ENCODE assay signal across 25 cellular contexts in the genomic region with DNA sequence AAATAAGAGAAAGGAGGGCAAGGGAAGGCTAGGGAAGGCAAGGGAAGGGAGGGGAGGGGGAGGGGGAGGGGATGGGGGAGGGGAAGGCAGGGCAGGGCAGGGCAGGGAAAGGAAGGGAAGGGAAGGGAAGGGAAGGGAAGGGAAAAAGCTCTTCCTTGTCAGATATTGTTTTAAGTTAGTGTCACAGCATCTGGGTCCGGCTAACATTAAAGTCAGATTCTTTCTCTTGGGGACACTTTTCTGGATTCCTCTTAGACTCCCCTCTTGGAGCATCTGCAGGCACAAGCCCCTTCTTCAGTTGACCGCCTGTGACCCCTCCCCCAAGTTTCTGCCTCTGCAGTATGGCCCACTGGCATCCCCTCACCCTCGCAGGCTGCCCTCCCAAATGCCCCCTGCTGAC. TPM values are rescaled to one million over a fixed set of nuclear protein-coding genes. Genes with fewer than 3 reads are reported as not detected.
A peak's percentile ranks its signal among the peaks of the same experiment; 100 is the strongest.
DNase-seq lines count a peak whose midpoint lies in the region; ATAC-seq, FAIRE-seq and TF ChIP-seq lines count a peak whose summit lies in the region.
"Had no signal": no experiment of that assay in that cellular context is flagged by ENCODE, and none has a peak within 500 bp of the region (broad histone marks: within the 10 kb centered on the region; RNA-seq: fewer than 3 reads in every experiment).

No MANE protein-coding gene starts in this region.

- H4K20me1 ChIP-seq in HepG2 (ENCODE audit: insufficient read depth, low read length), result no peaks in the 10 kb centered on the region
- H4K20me1 ChIP-seq in smooth muscle cell (ENCODE audit: low read depth), result no peaks in the 10 kb centered on the region

- TF ChIP-seq CTCF in HepG2 (CRISPR knock-in tag; IDR thresholded peaks at IDR 0.05), result no peak
- no peak for TF ChIP-seq CTCF in right lobe of liver (IDR thresholded peaks at IDR 0.05)
- no peak for TF ChIP-seq CTCF in smooth muscle cell (IDR thresholded peaks at IDR 0.05; ENCODE audit: borderline replicate concordance, insufficient read depth, poor library complexity, severe bottlenecking)
- no peak for TF ChIP-seq CTCF in activated CD8-positive, alpha-beta T cell treated with anti-CD3 and anti-CD28 coated beads for 36 hours (IDR thresholded peaks at IDR 0.05)
- no peak for TF ChIP-seq CTCF in vagina (IDR thresholded peaks at IDR 0.05)

- TF ChIP-seq RAD21 in HepG2 (CRISPR knock-in tag; IDR thresholded peaks at IDR 0.05), result no peak

- intact Hi-C loops in HepG2 (cut with micrococcal nuclease; ENCODE audit: unreplicated experiment) (no loop called here), right lobe of liver (cut with DNase I) (no loop called here), vagina (cut with DNase I) (no loop called here)
- intact Hi-C loops in activated CD8-positive, alpha-beta T cell treated with anti-CD3 and anti-CD28 coated beads for 36 hours (cut with micrococcal nuclease), result no loop called here

- no peaks in the 10 kb centered on the region for H3K27me3 Mint-ChIP-seq in activated naive CD8-positive, alpha-beta T cell treated with anti-CD3 and anti-CD28 coated beads, Interleukin-2, amount 50 U/mL, for 24 hours
- H3K27me3 Mint-ChIP-seq in activated CD8-positive, alpha-beta T cell treated with anti-CD3 and anti-CD28 coated beads for 36 hours, result no peaks in the 10 kb centered on the region
- H3K27me3 Mint-ChIP-seq: CD4-positive, CD25-positive, alpha-beta regulatory T cell had no signal

- H3F3A ChIP-seq in smooth muscle cell (ENCODE audit: low read depth), result no peaks in the 10 kb centered on the region

- H3K4me1 Mint-ChIP-seq in activated naive CD8-positive, alpha-beta T cell treated with anti-CD3 and anti-CD28 coated beads, Interleukin-2, amount 50 U/mL, for 24 hours, result peaks cover 8% of the 10 kb centered on the region
- H3K4me1 Mint-ChIP-seq in activated CD8-positive, alpha-beta T cell treated with anti-CD3 and anti-CD28 coated beads for 36 hours (ENCODE audit: low read depth), result peaks cover 6% of the 10 kb centered on the region

- ATAC-seq in HepG2 (no peak), right lobe of liver (no peak), GM18519 (IDR thresholded peaks at IDR 0.05; ENCODE audit: low FRiP score, unreplicated experiment) (no peak)
- no peak for ATAC-seq in activated naive CD8-positive, alpha-beta T cell treated with anti-CD3 and anti-CD28 coated beads, Interleukin-2, amount 50 U/mL, for 24 hours
- no peak for ATAC-seq in activated CD8-positive, alpha-beta T cell treated with anti-CD3 and anti-CD28 coated beads for 36 hours
- ATAC-seq: HCT116 had no signal

- H3K4me3 Mint-ChIP-seq in activated naive CD8-positive, alpha-beta T cell treated with anti-CD3 and anti-CD28 coated beads, Interleukin-2, amount 50 U/mL, for 24 hours, result no peak overlapping the region
- H3K4me3 Mint-ChIP-seq in activated CD8-positive, alpha-beta T cell treated with anti-CD3 and anti-CD28 coated beads for 36 hours, result no peak overlapping the region

- peaks cover 14% of the 10 kb centered on the region for H3K4me1 ChIP-seq in HepG2 (ENCODE audit: insufficient read depth, low read length)
- no peaks in the 10 kb centered on the region for H3K4me1 ChIP-seq in right lobe of liver
- H3K4me1 ChIP-seq in smooth muscle cell (ENCODE audit: low read depth), result peaks cover 1% of the 10 kb centered on the region
- no peaks in the 10 kb centered on the region for H3K4me1 ChIP-seq in vagina

- 54% methylated on average over 3 of the region's 3 CpGs for WGBS in HepG2 (ENCODE audit: low lambda C conversion rate)
- WGBS in right lobe of liver (ENCODE audit: insufficient coverage, low coverage, low lambda C conversion rate, missing lambda C conversion rate), result 90% methylated on average over 1 of the region's 3 CpGs
- WGBS in smooth muscle cell (ENCODE audit: low lambda C conversion rate), result 84% methylated on average over 3 of the region's 3 CpGs

- H3K36me3 ChIP-seq in HepG2 (replicated peaks in 1 of 2; ENCODE audit: control insufficient read depth in 1 of 2, insufficient read depth in 2 of 2, low read length in 2 of 2) (no peaks in the 10 kb centered on the region), right lobe of liver (no peaks in the 10 kb centered on the region), smooth muscle cell (ENCODE audit: low read depth) (no peaks in the 10 kb centered on the region), vagina (no peaks in the 10 kb centered on the region)
- H3K36me3 ChIP-seq: Peyer's patch had no signal

- no peak for FAIRE-seq in HepG2 (lab: Jason Lieb, UNC)
- FAIRE-seq: GM12878, GM19239, H1 had no signal

- H3K4me2 ChIP-seq in HepG2 (ENCODE audit: low read depth, low read length), result no peak overlapping the region
- peak overlapping the region; percentile 18 for H3K4me2 ChIP-seq in smooth muscle cell
- H3K4me2 ChIP-seq: SK-N-SH had no signal

- H3K27me3 ChIP-seq in HepG2 (ENCODE audit: control insufficient read depth in 1 of 2, insufficient read depth in 2 of 2, low read length in 2 of 2), result peaks cover 0 to 3% of the 10 kb centered on the region in 2 experiments; a peak in 1 of 5 replicates
- no peaks in the 10 kb centered on the region for H3K27me3 ChIP-seq in right lobe of liver
- H3K27me3 ChIP-seq in smooth muscle cell (ENCODE audit: low read depth), result no peaks in the 10 kb centered on the region
- H3K27me3 ChIP-seq in vagina, result no peaks in the 10 kb centered on the region
- H3K27me3 ChIP-seq: Peyer's patch had no signal

- H3K27ac Mint-ChIP-seq in activated naive CD8-positive, alpha-beta T cell treated with anti-CD3 and anti-CD28 coated beads, Interleukin-2, amount 50 U/mL, for 24 hours, result peak overlapping the region; percentile 54
- H3K27ac Mint-ChIP-seq in activated CD8-positive, alpha-beta T cell treated with anti-CD3 and anti-CD28 coated beads for 36 hours, result no peak overlapping the region

- TF ChIP-seq EP300 in HepG2 (IDR thresholded peaks at IDR 0.05; ENCODE audit: low read depth in 2 of 2, low read length in 2 of 2) (no peak), HepG2 (CRISPR knock-in tag; IDR thresholded peaks at IDR 0.05; ENCODE audit: borderline replicate concordance) (no peak)

- H3K9ac ChIP-seq in HepG2 (ENCODE audit: insufficient read depth, low read depth, low read length) (no peak overlapping the region), smooth muscle cell (ENCODE audit: low read depth) (no peak overlapping the region)
- H3K9ac ChIP-seq: SK-N-SH had no signal

- H3K4me3 ChIP-seq in HepG2 (replicated peaks in 1 of 3; ENCODE audit: insufficient read depth in 1 of 3, low read depth in 2 of 3, low read length in 3 of 3), result no peak overlapping the region
- no peak overlapping the region for H3K4me3 ChIP-seq in right lobe of liver
- no peak overlapping the region for H3K4me3 ChIP-seq in smooth muscle cell
- no peak overlapping the region for H3K4me3 ChIP-seq in vagina
- H3K4me3 ChIP-seq: GM12878, Peyer's patch had no signal

- no TSS peak for BruUV-seq in HepG2 (replicated peaks; lab: Mats Ljungman, UMichigan)

- TF ChIP-seq POLR2A in HepG2 (IDR thresholded peaks at IDR 0.05; ENCODE audit: insufficient read depth in 1 of 2, low read depth in 2 of 2, low read length in 2 of 2), result no peak
- TF ChIP-seq POLR2A in right lobe of liver (IDR thresholded peaks at IDR 0.05), result no peak
- TF ChIP-seq POLR2A in vagina (IDR thresholded peaks at IDR 0.05), result no peak

- H3K79me2 ChIP-seq in HepG2 (ENCODE audit: insufficient read depth, low read length) (no peaks in the 10 kb centered on the region), smooth muscle cell (ENCODE audit: low read depth) (no peaks in the 10 kb centered on the region)

- no peaks in the 10 kb centered on the region for H3K9me3 Mint-ChIP-seq in activated naive CD8-positive, alpha-beta T cell treated with anti-CD3 and anti-CD28 coated beads, Interleukin-2, amount 50 U/mL, for 24 hours
- H3K9me3 Mint-ChIP-seq in activated CD8-positive, alpha-beta T cell treated with anti-CD3 and anti-CD28 coated beads for 36 hours, result no peaks in the 10 kb centered on the region

- CTCF ChIA-PET in HepG2 (lab: Yijun Ruan, JAX; ENCODE audit: low intra/inter-chr PET ratio, low total read pairs), result no interaction called here
- CTCF ChIA-PET in activated CD8-positive, alpha-beta T cell treated with anti-CD3 and anti-CD28 coated beads for 36 hours (lab: Charles Lee), result interaction anchor here (1.4 to 2.1 kb wide), 2 partner anchors 32 to 695 kb away, joined by 4 to 10 read pairs; no protein-coding TSS in a partner anchor

- POLR2A ChIA-PET in HepG2 (lab: Yijun Ruan, JAX), result no interaction called here
- POLR2A ChIA-PET in activated CD8-positive, alpha-beta T cell treated with anti-CD3 and anti-CD28 coated beads for 36 hours (lab: Charles Lee), result interaction anchor here (0.6 kb wide), 1 partner anchor 74 kb away, joined by 3 read pairs; no protein-coding TSS in a partner anchor

- H3K36me3 Mint-ChIP-seq in activated naive CD8-positive, alpha-beta T cell treated with anti-CD3 and anti-CD28 coated beads, Interleukin-2, amount 50 U/mL, for 24 hours (ENCODE audit: low read depth), result no peaks in the 10 kb centered on the region
- no peaks in the 10 kb centered on the region for H3K36me3 Mint-ChIP-seq in activated CD8-positive, alpha-beta T cell treated with anti-CD3 and anti-CD28 coated beads for 36 hours (ENCODE audit: low read depth)
- H3K36me3 Mint-ChIP-seq: CD4-positive, CD25-positive, alpha-beta regulatory T cell had no signal

- H3K9me3 ChIP-seq in HepG2 (ENCODE audit: low read length) (no peaks in the 10 kb centered on the region), right lobe of liver (no peaks in the 10 kb centered on the region), smooth muscle cell (replicated peaks; ENCODE audit: low read depth) (no peaks in the 10 kb centered on the region), vagina (no peaks in the 10 kb centered on the region)
- H3K9me3 ChIP-seq: Peyer's patch, SK-N-SH had no signal

- in situ Hi-C loops in HepG2 (cut with HindIII; ENCODE audit: extremely low pct_ligation_motif_present, low pct_unique_long_range_greater_than_20kb), result no loop called here

- H2AFZ ChIP-seq in HepG2 (ENCODE audit: low read length) (no peak overlapping the region), smooth muscle cell (ENCODE audit: low read depth) (no peak overlapping the region)

- DNase-seq in HepG2 (ENCODE audit: low spot score) (no peak), right lobe of liver (no peak), smooth muscle cell (lab: John Stamatoyannopoulos, UW; ENCODE audit: unreplicated experiment) (no peak), vagina (ENCODE audit: extremely low spot score in 2 of 2) (no peak)
- no peak for DNase-seq in activated naive CD8-positive, alpha-beta T cell treated with anti-CD3 and anti-CD28 coated beads, Interleukin-2, amount 50 U/mL, for 24 hours
- no peak for DNase-seq in activated CD8-positive, alpha-beta T cell treated with anti-CD3 and anti-CD28 coated beads for 36 hours
- DNase-seq: 8988T; ACHN; CD4-positive, CD25-positive, alpha-beta regulatory T cell; NCI-H1092; NCI-H1417 treated with DMSO at 0.1 percent for 48 hours; NCI-H1694 treated with DMSO at 0.1 percent for 48 hours; NCI-H2081; NCI-H2227 treated with DMSO at 0.1 percent for 48 hours; NCI-H526 treated with DMSO at 0.1 percent for 48 hours; Peyer's patch; SHP77 treated with DMSO at 0.1 percent for 48 hours; SK-N-SH had no signal

- H3K27ac ChIP-seq in HepG2 (ENCODE audit: extremely low read length, insufficient read depth, low read length) (no peak overlapping the region), right lobe of liver (no peak overlapping the region), smooth muscle cell (ENCODE audit: low read depth) (peak overlapping the region; percentile 81), vagina (no peak overlapping the region)
- H3K27ac ChIP-seq: Peyer's patch had no signal

RNA-seq across cellular contexts. Expression of a gene that starts 26.0 kb away (rescaled TPM):
- total RNA-seq in HepG2 (2016; rRNA removed; fragmentation: Illumina TruSeq; extraction: Trizol), result not detected in 2 replicates
- not detected in 2 replicates for total RNA-seq in HepG2 (2016; cell fraction: cytosol; rRNA removed; fragmentation: Illumina TruSeq; extraction: Trizol; ENCODE audit: low read depth)
- total RNA-seq in HepG2 (2016; cell fraction: insoluble cytoplasmic fraction; rRNA removed; fragmentation: Illumina TruSeq; extraction: Trizol), result not detected in 2 replicates
- not detected in 2 replicates for total RNA-seq in HepG2 (2016; cell fraction: membrane; rRNA removed; fragmentation: Illumina TruSeq; extraction: Trizol)
- total RNA-seq in HepG2 (2016; cell fraction: nucleus; rRNA removed; fragmentation: Illumina TruSeq; extraction: Trizol), result not detected in 2 replicates
- polyA plus RNA-seq in HepG2 (2011; rRNA removed), result not detected in 2 replicates
- not detected in 2 replicates for polyA plus RNA-seq in HepG2 (2011; cell fraction: cytosol; rRNA removed)
- not detected in 2 replicates for polyA plus RNA-seq in HepG2 (2011; cell fraction: nucleus; rRNA removed)
- not detected in 2 replicates for polyA plus RNA-seq in HepG2 (2012)
- not detected in 2 replicates for polyA plus RNA-seq in HepG2 (2016; cell fraction: cytosol; fragmentation: Illumina TruSeq; extraction: Trizol; ENCODE audit: low read depth)
- polyA plus RNA-seq in HepG2 (2016; cell fraction: insoluble cytoplasmic fraction; fragmentation: Illumina TruSeq; extraction: Trizol; ENCODE audit: low read depth), result not detected in 2 replicates
- polyA plus RNA-seq in HepG2 (2016; cell fraction: membrane; fragmentation: Illumina TruSeq; extraction: Trizol; ENCODE audit: low read depth), result not detected in 2 replicates
- polyA plus RNA-seq in HepG2 (2016; cell fraction: nucleus; fragmentation: Illumina TruSeq; extraction: Trizol; ENCODE audit: insufficient read depth, low read depth), result not detected in 2 replicates
- not detected in 2 replicates for polyA minus RNA-seq in HepG2 (2011; rRNA and poly(A)+ RNA removed; ENCODE audit: low replicate concordance)
- not detected in 2 replicates for polyA minus RNA-seq in HepG2 (2011; cell fraction: cytosol; rRNA and poly(A)+ RNA removed)
- polyA minus RNA-seq in HepG2 (2011; cell fraction: nucleus; rRNA and poly(A)+ RNA removed), result not detected in 2 replicates
- total RNA-seq in right lobe of liver, result not detected
- total RNA-seq in smooth muscle cell, result not detected in 2 replicates
- not detected in 2 replicates for polyA plus RNA-seq in smooth muscle cell
- total RNA-seq in activated CD8-positive, alpha-beta T cell treated with anti-CD3 and anti-CD28 coated beads for 36 hours, result 1 to 10 TPM in 1 of 2 experiments, under 1 TPM in 1; 0.51 to 1.1 TPM
- not detected for total RNA-seq in vagina
- total RNA-seq: H1, NCI-H460, Peyer's patch had no signal
- polyA plus RNA-seq: BJ, H1, SK-N-SH had no signal
